In genomic region chr10:103916901-103917300, GRCh38 we compare ENCODE assay signal across 8 cellular contexts. TPM values are rescaled to one million over a fixed set of nuclear protein-coding genes. Genes with fewer than 3 reads are reported as not detected.
DNase-seq lines count a peak whose midpoint lies in the region.

No MANE protein-coding gene starts in this region.

- peak overlapping the region; percentile 97 for H3K27ac Mint-ChIP-seq in T-helper 1 cell treated with Interleukin-12 subunit alpha and Interleukin-12 subunit beta and Interleukin-4 antibody, amounts not matched to agents 30 μg/mL and 1 μg/mL, for 36 hours
- peak overlapping the region; percentile 86 for H3K27ac Mint-ChIP-seq in activated T-helper 2 cell treated with anti-CD3 and anti-CD28 coated beads, Interferon-gamma antibody, Interleukin-2, Interleukin-4, amounts not matched to agents 10 μg/mL and 5 μg/mL and 100 μg/mL, durations not matched to agents 14 hours and 24 hours and 36 hours
- H3K27ac Mint-ChIP-seq in immature natural killer cell = peak overlapping the region; percentile 90 to 99 (median 97)

- DNase-seq in T-helper 1 cell (no peak), immature natural killer cell (no peak), NCI-H510A treated with DMSO at 0.1 percent for 48 hours (lab: John Stamatoyannopoulos, UW) (no peak), dermis blood vessel endothelial cell (no peak), T1000 (lab: John Stamatoyannopoulos, UW) (no peak)
- DNase-seq in activated T-helper 2 cell treated with anti-CD3 and anti-CD28 coated beads, Interferon-gamma antibody, Interleukin-2, Interleukin-4, amounts not matched to agents 10 μg/mL and 5 μg/mL and 100 μg/mL, durations not matched to agents 14 hours and 24 hours and 36 hours (ENCODE audit: low spot score) = no peak

- peaks cover 0 to 2% (median 0%) of the 10 kb centered on the region in 5 donors for H3K9me3 ChIP-seq in subcutaneous abdominal adipose tissue (ENCODE audit: control insufficient read depth in 5 of 5, low read length in 5 of 5)

- peak overlapping the region; percentile 98 for H3K27ac ChIP-seq in subcutaneous abdominal adipose tissue (ENCODE audit: low read depth, low read length)

- peaks cover 12% of the 10 kb centered on the region for H3K9me3 Mint-ChIP-seq in T-helper 1 cell treated with Interleukin-12 subunit alpha and Interleukin-12 subunit beta and Interleukin-4 antibody, amounts not matched to agents 30 μg/mL and 1 μg/mL, for 36 hours
- peaks cover 9% of the 10 kb centered on the region for H3K9me3 Mint-ChIP-seq in activated T-helper 2 cell treated with anti-CD3 and anti-CD28 coated beads, Interferon-gamma antibody, Interleukin-2, Interleukin-4, amounts not matched to agents 10 μg/mL and 5 μg/mL and 100 μg/mL, durations not matched to agents 14 hours and 24 hours and 36 hours
- H3K9me3 Mint-ChIP-seq in immature natural killer cell = peaks cover 0 to 4% (median 0%) of the 10 kb centered on the region in 6 donors

- peaks cover 47% of the 10 kb centered on the region for H3K4me1 Mint-ChIP-seq in T-helper 1 cell treated with Interleukin-12 subunit alpha and Interleukin-12 subunit beta and Interleukin-4 antibody, amounts not matched to agents 30 μg/mL and 1 μg/mL, for 36 hours (ENCODE audit: low read depth)
- peaks cover 43% of the 10 kb centered on the region for H3K4me1 Mint-ChIP-seq in activated T-helper 2 cell treated with anti-CD3 and anti-CD28 coated beads, Interferon-gamma antibody, Interleukin-2, Interleukin-4, amounts not matched to agents 10 μg/mL and 5 μg/mL and 100 μg/mL, durations not matched to agents 14 hours and 24 hours and 36 hours (ENCODE audit: low read depth)
- peaks cover 57 to 66% of the 10 kb centered on the region in 2 donors for H3K4me1 Mint-ChIP-seq in immature natural killer cell

- H3K27me3 Mint-ChIP-seq in T-helper 1 cell treated with Interleukin-12 subunit alpha and Interleukin-12 subunit beta and Interleukin-4 antibody, amounts not matched to agents 30 μg/mL and 1 μg/mL, for 36 hours (ENCODE audit: low read depth) = no peaks in the 10 kb centered on the region
- H3K27me3 Mint-ChIP-seq in activated T-helper 2 cell treated with anti-CD3 and anti-CD28 coated beads, Interferon-gamma antibody, Interleukin-2, Interleukin-4, amounts not matched to agents 10 μg/mL and 5 μg/mL and 100 μg/mL, durations not matched to agents 14 hours and 24 hours and 36 hours (ENCODE audit: low read depth) = no peaks in the 10 kb centered on the region
- peaks cover 8 to 17% (median 14%) of the 10 kb centered on the region in 3 donors for H3K27me3 Mint-ChIP-seq in immature natural killer cell (ENCODE audit: low read depth in 3 of 3)

- peak overlapping the region; percentile 96 for H3K4me3 Mint-ChIP-seq in T-helper 1 cell treated with Interleukin-12 subunit alpha and Interleukin-12 subunit beta and Interleukin-4 antibody, amounts not matched to agents 30 μg/mL and 1 μg/mL, for 36 hours
- H3K4me3 Mint-ChIP-seq in activated T-helper 2 cell treated with anti-CD3 and anti-CD28 coated beads, Interferon-gamma antibody, Interleukin-2, Interleukin-4, amounts not matched to agents 10 μg/mL and 5 μg/mL and 100 μg/mL, durations not matched to agents 14 hours and 24 hours and 36 hours (ENCODE audit: low read depth) = peak overlapping the region; percentile 86
- peak overlapping the region; percentile 93 to 95 (median 95) for H3K4me3 Mint-ChIP-seq in immature natural killer cell

- H3K4me1 ChIP-seq in subcutaneous abdominal adipose tissue (ENCODE audit: control insufficient read depth in 5 of 5, insufficient read depth in 5 of 5, low read length in 5 of 5) = peaks cover 5 to 34% (median 28%) of the 10 kb centered on the region in 5 donors

- H3K27me3 ChIP-seq in subcutaneous abdominal adipose tissue (ENCODE audit: control insufficient read depth in 5 of 5, insufficient read depth in 4 of 5, low read length in 5 of 5) = no peaks in the 10 kb centered on the region

- peak overlapping the region; percentile 81 to 96 (median 89) for H3K9ac ChIP-seq in subcutaneous abdominal adipose tissue (ENCODE audit: low read length in 5 of 5)

- H3K36me3 ChIP-seq in subcutaneous abdominal adipose tissue (ENCODE audit: control insufficient read depth in 5 of 5, insufficient read depth in 5 of 5, low read length in 5 of 5) = peaks cover 0 to 9% (median 2%) of the 10 kb centered on the region in 5 donors

- intact Hi-C loops in activated T-helper 2 cell treated with anti-CD3 and anti-CD28 coated beads, Interferon-gamma antibody, Interleukin-2, Interleukin-4, amounts not matched to agents 10 μg/mL and 5 μg/mL and 100 μg/mL, durations not matched to agents 14 hours and 24 hours and 36 hours (cut with micrococcal nuclease) = no loop called here

- H3K4me3 ChIP-seq in subcutaneous abdominal adipose tissue (ENCODE audit: low read depth in 1 of 5, low read length in 5 of 5) = peak overlapping the region; percentile 74 to 97 (median 82)

- peaks cover 29% of the 10 kb centered on the region for H3K36me3 Mint-ChIP-seq in T-helper 1 cell treated with Interleukin-12 subunit alpha and Interleukin-12 subunit beta and Interleukin-4 antibody, amounts not matched to agents 30 μg/mL and 1 μg/mL, for 36 hours (ENCODE audit: low read depth)
- peaks cover 38% of the 10 kb centered on the region for H3K36me3 Mint-ChIP-seq in activated T-helper 2 cell treated with anti-CD3 and anti-CD28 coated beads, Interferon-gamma antibody, Interleukin-2, Interleukin-4, amounts not matched to agents 10 μg/mL and 5 μg/mL and 100 μg/mL, durations not matched to agents 14 hours and 24 hours and 36 hours (ENCODE audit: low read depth)
- H3K36me3 Mint-ChIP-seq in immature natural killer cell = peaks cover 4 to 12% (median 12%) of the 10 kb centered on the region in 3 donors

RNA-seq across cellular contexts. Expression of gene STN1, which starts 1.1 kb away (rescaled TPM):
- 21.7 and 25.1 TPM in 2 replicates for total RNA-seq in activated T-helper 2 cell treated with anti-CD3 and anti-CD28 coated beads, Interferon-gamma antibody, Interleukin-2, Interleukin-4, amounts not matched to agents 10 μg/mL and 5 μg/mL and 100 μg/mL, durations not matched to agents 14 hours and 24 hours and 36 hours
- polyA plus RNA-seq in immature natural killer cell = 100 to 1,000 TPM in 1 of 3 donors, 10 to 100 TPM in 2; 81.1 to 101 (median 82.8) TPM
- 39.4 and 39.5 TPM in 2 replicates for total RNA-seq in dermis blood vessel endothelial cell

RNA-seq across cellular contexts. Expression of gene SLK, which starts 50.0 kb away (rescaled TPM):
- 25.2 and 26.7 TPM in 2 replicates for total RNA-seq in activated T-helper 2 cell treated with anti-CD3 and anti-CD28 coated beads, Interferon-gamma antibody, Interleukin-2, Interleukin-4, amounts not matched to agents 10 μg/mL and 5 μg/mL and 100 μg/mL, durations not matched to agents 14 hours and 24 hours and 36 hours
- polyA plus RNA-seq in immature natural killer cell = 1 to 10 TPM; 4.1 to 8.6 (median 5.0) TPM
- total RNA-seq in dermis blood vessel endothelial cell = 80.3 and 99.9 TPM in 2 replicates
